In genomic region chr7:86469680-86470295, GRCh38 we compare ENCODE assay signal across 7 cellular contexts.
DNase-seq lines count a peak whose midpoint lies in the region; ATAC-seq and TF ChIP-seq lines count a peak whose summit lies in the region.

No MANE protein-coding gene starts in this region.

- H3K27me3 Mint-ChIP-seq in activated CD8-positive, alpha-beta T cell treated with anti-CD3 and anti-CD28 coated beads, Interleukin-2, amount 10 ng/mL, durations not matched to agents 7 days and 5 days (ENCODE audit: low read depth) = no peaks in the 10 kb centered on the region
- H3K27me3 Mint-ChIP-seq in progenitor cell of endocrine pancreas = no peaks in the 10 kb centered on the region

- H3K4me1 ChIP-seq in gastroesophageal sphincter = no peaks in the 10 kb centered on the region

- H3K4me3 Mint-ChIP-seq in activated CD8-positive, alpha-beta T cell treated with anti-CD3 and anti-CD28 coated beads, Interleukin-2, amount 10 ng/mL, durations not matched to agents 7 days and 5 days = no peak overlapping the region
- H3K4me3 Mint-ChIP-seq in progenitor cell of endocrine pancreas (ENCODE audit: low read depth) = no peak overlapping the region

- H3K27ac ChIP-seq in gastroesophageal sphincter = no peak overlapping the region

- CTCF ChIA-PET in activated CD8-positive, alpha-beta T cell treated with anti-CD3 and anti-CD28 coated beads, Interleukin-2, amount 10 ng/mL, durations not matched to agents 7 days and 5 days (lab: Charles Lee) = interaction anchor here (0.6 to 1.0 kb wide), 4 partner anchors 9 to 580 kb away, joined by 3 read pairs; no protein-coding TSS in a partner anchor

- TF ChIP-seq POLR2A in gastroesophageal sphincter (IDR thresholded peaks at IDR 0.05) = no peak

- no peak overlapping the region for H3K27ac Mint-ChIP-seq in activated CD8-positive, alpha-beta T cell treated with anti-CD3 and anti-CD28 coated beads, Interleukin-2, amount 10 ng/mL, durations not matched to agents 7 days and 5 days
- no peak overlapping the region for H3K27ac Mint-ChIP-seq in progenitor cell of endocrine pancreas

- no peaks in the 10 kb centered on the region for H3K4me1 Mint-ChIP-seq in activated CD8-positive, alpha-beta T cell treated with anti-CD3 and anti-CD28 coated beads, Interleukin-2, amount 10 ng/mL, durations not matched to agents 7 days and 5 days (ENCODE audit: low read depth)
- peaks cover 25% of the 10 kb centered on the region for H3K4me1 Mint-ChIP-seq in progenitor cell of endocrine pancreas (ENCODE audit: low read depth)

- H3K4me3 ChIP-seq in gastroesophageal sphincter = no peak overlapping the region

- no peaks in the 10 kb centered on the region for H3K36me3 ChIP-seq in gastroesophageal sphincter

- peak; percentile 99 for ATAC-seq in GM21423 (IDR thresholded peaks at IDR 0.05; ENCODE audit: unreplicated experiment)
- peak; percentile 98 for ATAC-seq in HG03571 (IDR thresholded peaks at IDR 0.05; ENCODE audit: unreplicated experiment)
- no peak for ATAC-seq in activated CD8-positive, alpha-beta T cell treated with anti-CD3 and anti-CD28 coated beads, Interleukin-2, amount 10 ng/mL, durations not matched to agents 7 days and 5 days
- no peak for ATAC-seq in gastroesophageal sphincter

- DNase-seq in GM04504 (ENCODE audit: low read depth) (peak; percentile 35), NCI-H526 (lab: John Stamatoyannopoulos, UW) (peak; percentile 82 to 95), progenitor cell of endocrine pancreas (ENCODE audit: low spot score, unreplicated experiment) (peak; percentile 43)
- peak; percentile 69 for DNase-seq in activated CD8-positive, alpha-beta T cell treated with anti-CD3 and anti-CD28 coated beads, Interleukin-2, amount 10 ng/mL, durations not matched to agents 7 days and 5 days

- peak in 3 of 4 experiments; percentile 36 to 47 (median 42) for TF ChIP-seq CTCF in gastroesophageal sphincter (IDR thresholded peaks at IDR 0.05)
- peak; percentile 88 for TF ChIP-seq CTCF in progenitor cell of endocrine pancreas (IDR thresholded peaks at IDR 0.05; ENCODE audit: unreplicated experiment)

- POLR2A ChIA-PET in activated CD8-positive, alpha-beta T cell treated with anti-CD3 and anti-CD28 coated beads, Interleukin-2, amount 10 ng/mL, durations not matched to agents 7 days and 5 days (lab: Charles Lee) = no interaction called here

- no peaks in the 10 kb centered on the region for H3K36me3 Mint-ChIP-seq in activated CD8-positive, alpha-beta T cell treated with anti-CD3 and anti-CD28 coated beads, Interleukin-2, amount 10 ng/mL, durations not matched to agents 7 days and 5 days (ENCODE audit: low read depth)
- H3K36me3 Mint-ChIP-seq in progenitor cell of endocrine pancreas (ENCODE audit: insufficient read depth) = no peaks in the 10 kb centered on the region

- H3K27me3 ChIP-seq in gastroesophageal sphincter = no peaks in the 10 kb centered on the region

- TF ChIP-seq EP300 in gastroesophageal sphincter (IDR thresholded peaks at IDR 0.05) = no peak

- no peaks in the 10 kb centered on the region for H3K9me3 Mint-ChIP-seq in activated CD8-positive, alpha-beta T cell treated with anti-CD3 and anti-CD28 coated beads, Interleukin-2, amount 10 ng/mL, durations not matched to agents 7 days and 5 days (ENCODE audit: insufficient read depth)
- no peaks in the 10 kb centered on the region for H3K9me3 Mint-ChIP-seq in progenitor cell of endocrine pancreas (ENCODE audit: low read depth)

- H3K9me3 ChIP-seq in gastroesophageal sphincter = no peaks in the 10 kb centered on the region

- WGBS in gastroesophageal sphincter (ENCODE audit: low coverage in 1 of 2), 2 donors = 40 to 43% methylated on average over 9 of the region's 9 CpGs

Comparison
In these comparisons a context has a peak if more than half of its experiments do, and no peak if none do; other contexts are left out.
1. DNase-seq: peak in every context shown above with its lines; median percentile 88 in NCI-H526; 69 in activated CD8-positive, alpha-beta T cell treated with anti-CD3 and anti-CD28 coated beads, Interleukin-2, amount 10 ng/mL, durations not matched to agents 7 days and 5 days; 43 in progenitor cell of endocrine pancreas; 35 in GM04504.
2. ATAC-seq: peak in GM21423 (single experiment) and HG03571 (single experiment); none in activated CD8-positive, alpha-beta T cell treated with anti-CD3 and anti-CD28 coated beads, Interleukin-2, amount 10 ng/mL, durations not matched to agents 7 days and 5 days (single experiment) and gastroesophageal sphincter (single experiment).